ENCODE assay signal across 8 cellular contexts in genomic region chr18:80200171-80200931, GRCh38. TPM values are rescaled to one million over a fixed set of nuclear protein-coding genes. Genes with fewer than 3 reads are reported as not detected.
DNase-seq lines count a peak whose midpoint lies in the region; ATAC-seq and TF ChIP-seq lines count a peak whose summit lies in the region.

No MANE protein-coding gene starts in this region.

- H3K27me3 ChIP-seq in DND-41 (ENCODE audit: insufficient read depth, low read length, poor library complexity) (no peaks in the 10 kb centered on the region), osteoblast (ENCODE audit: insufficient read depth, low read length) (peaks cover 9% of the 10 kb centered on the region)

- H3K27ac ChIP-seq in DND-41 (ENCODE audit: low read length) (no peak overlapping the region), cingulate gyrus (ENCODE audit: low read depth, low read length) (peak overlapping the region; percentile 48), osteoblast (ENCODE audit: low read depth, low read length) (no peak overlapping the region)

- no peak overlapping the region for H2AFZ ChIP-seq in DND-41 (ENCODE audit: low read depth, low read length)
- peak overlapping the region; percentile 73 for H2AFZ ChIP-seq in osteoblast (ENCODE audit: low read length)

- no peak overlapping the region for H3K27ac Mint-ChIP-seq in activated naive CD4-positive, alpha-beta T cell treated with anti-CD3 and anti-CD28 coated beads, Interleukin-2, amount 50 U/mL, for 72 hours

- H3K36me3 Mint-ChIP-seq in activated naive CD4-positive, alpha-beta T cell treated with anti-CD3 and anti-CD28 coated beads, Interleukin-2, amount 50 U/mL, for 72 hours: no peaks in the 10 kb centered on the region

- TF ChIP-seq POLR2A in NB4 (IDR thresholded peaks at IDR 0.05; ENCODE audit: extremely low read depth, insufficient read length): no peak

- H3K36me3 ChIP-seq in DND-41 (ENCODE audit: insufficient read depth, low read length) (no peaks in the 10 kb centered on the region), osteoblast (ENCODE audit: insufficient read depth, low read length) (no peaks in the 10 kb centered on the region)

- TF ChIP-seq CTCF in DND-41 (IDR thresholded peaks at IDR 0.05; ENCODE audit: borderline replicate concordance, extremely low read depth, low read length, poor library complexity, severe bottlenecking) (peak; percentile 33), NB4 (IDR thresholded peaks at IDR 0.05; ENCODE audit: low read depth, low read length) (peak; percentile 38), osteoblast (IDR thresholded peaks at IDR 0.05; ENCODE audit: extremely low read depth, low read depth, low read length) (peak; percentile 42)

- no peak for DNase-seq in DND-41
- peak; percentile 39 for DNase-seq in NB4 (ENCODE audit: low read depth)
- DNase-seq in osteoblast (ENCODE audit: insufficient read length, low spot score, missing footprints): peak; percentile 69
- no peak for DNase-seq in activated naive CD4-positive, alpha-beta T cell treated with anti-CD3 and anti-CD28 coated beads, Interleukin-2, amount 50 U/mL, for 72 hours (ENCODE audit: low spot score in 2 of 2)
- DNase-seq in GDM1 (lab: John Stamatoyannopoulos, UW): no peak
- no peak for DNase-seq in SKM-1 treated with dmso at 0.1 percent for 144 hours (lab: John Stamatoyannopoulos, UW; ENCODE audit: unreplicated experiment)

- H3K9me3 ChIP-seq in DND-41 (ENCODE audit: insufficient read depth, low read length, severe bottlenecking) (no peaks in the 10 kb centered on the region), osteoblast (ENCODE audit: low read depth, low read length) (no peaks in the 10 kb centered on the region)

- ATAC-seq in DND-41 (ENCODE audit: insufficient read depth, low read depth) (no peak), HG02610 (IDR thresholded peaks at IDR 0.05; ENCODE audit: unreplicated experiment) (no peak)
- no peak for ATAC-seq in activated naive CD4-positive, alpha-beta T cell treated with anti-CD3 and anti-CD28 coated beads, Interleukin-2, amount 50 U/mL, for 72 hours

- H3K9me3 Mint-ChIP-seq in activated naive CD4-positive, alpha-beta T cell treated with anti-CD3 and anti-CD28 coated beads, Interleukin-2, amount 50 U/mL, for 72 hours: no peaks in the 10 kb centered on the region

- no peaks in the 10 kb centered on the region for H4K20me1 ChIP-seq in DND-41 (ENCODE audit: insufficient read depth, low read length)
- H4K20me1 ChIP-seq in osteoblast (ENCODE audit: insufficient read depth, low read length): no peaks in the 10 kb centered on the region

- H3K4me1 ChIP-seq in DND-41 (ENCODE audit: insufficient read depth, low read length) (no peaks in the 10 kb centered on the region), osteoblast (ENCODE audit: insufficient read depth, low read length) (peaks cover 8% of the 10 kb centered on the region)

- H3K4me2 ChIP-seq in DND-41 (ENCODE audit: insufficient read depth, low read length): no peak overlapping the region
- peak overlapping the region; percentile 58 for H3K4me2 ChIP-seq in osteoblast (ENCODE audit: insufficient read depth, low read length)

- H3K9ac ChIP-seq in DND-41 (ENCODE audit: low read depth, low read length): no peak overlapping the region

- no peak overlapping the region for H3K4me3 ChIP-seq in DND-41 (ENCODE audit: low read depth in 1 of 2, low read length in 2 of 2)
- no peak overlapping the region for H3K4me3 ChIP-seq in NB4 (ENCODE audit: low read depth, low read length)
- H3K4me3 ChIP-seq in osteoblast (ENCODE audit: insufficient read depth, low read length): no peak overlapping the region

- H3K79me2 ChIP-seq in DND-41 (ENCODE audit: insufficient read depth, low read length) (no peaks in the 10 kb centered on the region), osteoblast (ENCODE audit: insufficient read depth, low read length) (no peaks in the 10 kb centered on the region)

RNA-seq across cellular contexts. Expression of gene PARD6G, which starts 47.0 kb away (rescaled TPM):
- total RNA-seq in osteoblast: 2.2 and 4.4 TPM in 2 replicates
- under 1 TPM in 1 of 2 donors, not detected in 1; 0.58 TPM for total RNA-seq in activated naive CD4-positive, alpha-beta T cell treated with anti-CD3 and anti-CD28 coated beads, Interleukin-2, amount 50 U/mL, for 72 hours

Comparison
In these comparisons a context has a peak if more than half of its experiments do, and no peak if none do; other contexts are left out.
1. DNase-seq: peak in NB4 (single experiment) and osteoblast (single experiment); none in DND-41 (single experiment), activated naive CD4-positive, alpha-beta T cell treated with anti-CD3 and anti-CD28 coated beads, Interleukin-2, amount 50 U/mL, for 72 hours (0 of 2), GDM1 (single experiment) and SKM-1 treated with dmso at 0.1 percent for 144 hours (single experiment).
2. Peak in every context shown above with its lines, with median percentiles within 50 percentile points of each other: CTCF ChIP-seq.